ENCODE assay signal across 29 cellular contexts in the genomic region with DNA sequence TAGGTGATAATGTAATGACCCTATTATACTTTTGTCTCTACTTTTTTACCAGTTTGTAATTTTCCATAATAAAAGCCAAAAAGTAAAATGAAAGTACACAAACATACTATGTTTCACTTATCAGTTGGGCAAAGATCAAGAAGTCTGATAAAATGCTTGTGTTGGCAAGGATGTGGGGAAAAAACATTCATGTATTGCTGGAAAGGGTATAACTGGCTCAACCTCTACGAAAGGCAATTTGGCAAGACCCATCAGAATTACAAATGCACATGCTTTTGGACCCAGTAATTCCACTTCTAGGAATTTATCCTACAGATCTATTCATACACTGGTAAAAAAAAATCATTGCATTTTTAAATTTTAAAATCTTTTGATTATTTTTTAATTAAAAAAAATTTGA.
DNase-seq lines count a peak whose midpoint lies in the region; ATAC-seq and TF ChIP-seq lines count a peak whose summit lies in the region.
"Had no signal": no experiment of that assay in that cellular context is flagged by ENCODE, and none has a peak within 500 bp of the region (broad histone marks: within the 10 kb centered on the region; RNA-seq: fewer than 3 reads in every experiment).

No MANE protein-coding gene starts in this region.

- peaks cover 24 to 40% of the 10 kb centered on the region in 2 donors for H3K4me1 ChIP-seq in gastrocnemius medialis
- H3K4me1 ChIP-seq in neuronal stem cell (ENCODE audit: control insufficient read depth in 2 of 2, insufficient read depth in 1 of 2, low read depth in 1 of 2, low read length in 2 of 2), result peaks cover 0 to 5% of the 10 kb centered on the region in 2 donors
- H3K4me1 ChIP-seq: prostate gland, thyroid gland, uterus had no signal

- H4K8ac ChIP-seq in neuronal stem cell (ENCODE audit: low read depth, low read length), result no peak overlapping the region

- no peak overlapping the region for H3K4ac ChIP-seq in neuronal stem cell (ENCODE audit: low read length)

- H3K36me3 Mint-ChIP-seq in T-helper 17 cell (ENCODE audit: low read depth), result peaks cover 4% of the 10 kb centered on the region
- H3K36me3 Mint-ChIP-seq: mesothelial cell of epicardium; naive thymus-derived CD4-positive, alpha-beta T cell had no signal

- no peak overlapping the region for H2AK5ac ChIP-seq in neuronal stem cell (ENCODE audit: low read depth, low read length)

- H2BK5ac ChIP-seq in neuronal stem cell (ENCODE audit: low read length), result no peak overlapping the region

- H3K79me1 ChIP-seq in neuronal stem cell (ENCODE audit: low read depth, low read length), result no peaks in the 10 kb centered on the region

- H2BK12ac ChIP-seq in neuronal stem cell (ENCODE audit: low read length), result no peak overlapping the region

- no peak overlapping the region for H4K91ac ChIP-seq in neuronal stem cell (ENCODE audit: low read depth, low read length, poor library complexity)

- H2BK15ac ChIP-seq in neuronal stem cell (ENCODE audit: low read length), result no peak overlapping the region

- no peak overlapping the region for H3K23ac ChIP-seq in neuronal stem cell (ENCODE audit: low read depth, low read length, poor library complexity)

- H3K14ac ChIP-seq in neuronal stem cell (ENCODE audit: low read length), result no peak overlapping the region

- no peaks in the 10 kb centered on the region for H3K27me3 ChIP-seq in gastrocnemius medialis
- peaks cover 0 to 49% (median 0%) of the 10 kb centered on the region in 3 experiments for H3K27me3 ChIP-seq in neuronal stem cell (ENCODE audit: control insufficient read depth in 3 of 3, insufficient read depth in 3 of 3, low read depth in 1 of 3, low read length in 3 of 3)
- H3K27me3 ChIP-seq: brain microvascular endothelial cell, dorsolateral prefrontal cortex, sigmoid colon, thyroid gland, uterus had no signal

- H3K4me3 Mint-ChIP-seq in T-helper 17 cell, result no peak overlapping the region
- H3K4me3 Mint-ChIP-seq: mesothelial cell of epicardium; naive thymus-derived CD4-positive, alpha-beta T cell had no signal

- H2BK120ac ChIP-seq in neuronal stem cell (ENCODE audit: low read depth, low read length), result no peak overlapping the region

- H3K4me1 Mint-ChIP-seq in T-helper 17 cell, result peaks cover 10% of the 10 kb centered on the region

- no CpG with 5 or more reads among the region's 1 CpG for WGBS in neuronal stem cell (ENCODE audit: extremely low coverage in 2 of 2, insufficient read length in 2 of 2, insufficient replicate concordance in 1 of 2), 2 donors

- H2AFZ ChIP-seq in neuronal stem cell (ENCODE audit: low read length), result no peak overlapping the region

- intact Hi-C loops in gastrocnemius medialis (cut with DNase I; ENCODE audit: low total_unique reads), result no loop called here

- TF ChIP-seq POLR2A in gastrocnemius medialis (IDR thresholded peaks at IDR 0.05), result no peak

- ATAC-seq in gastrocnemius medialis, result no peak
- ATAC-seq in T-helper 17 cell, result no peak
- ATAC-seq: activated CD4-positive, CD25-positive, alpha-beta regulatory T cell treated with anti-CD3 and anti-CD28 coated beads, Interleukin-2, amount 50 U/mL, for 24 hours had no signal

- peaks cover 29% of the 10 kb centered on the region for H3K27me3 Mint-ChIP-seq in T-helper 17 cell

- no peak overlapping the region for H3K27ac Mint-ChIP-seq in T-helper 17 cell
- H3K27ac Mint-ChIP-seq: activated T-cell treated with anti-CD3 and anti-CD28 coated beads, Interleukin-2, amount 50 U/mL, for 72 hours; mesothelial cell of epicardium; naive thymus-derived CD4-positive, alpha-beta T cell; stimulated activated naive CD8-positive, alpha-beta T cell treated with anti-CD3 and anti-CD28 coated beads, Interleukin-15, amount 100 ng/mL, for 72 hours had no signal

- H3K9me3 ChIP-seq in gastrocnemius medialis, result no peaks in the 10 kb centered on the region
- no peaks in the 10 kb centered on the region for H3K9me3 ChIP-seq in neuronal stem cell (replicated peaks in 1 of 2; ENCODE audit: control insufficient read depth in 2 of 2, insufficient read depth in 1 of 2, low read depth in 1 of 2, low read length in 2 of 2)
- H3K9me3 ChIP-seq in T-helper 17 cell (ENCODE audit: control insufficient read depth, low read length, poor library complexity, severe bottlenecking), result no peaks in the 10 kb centered on the region
- H3K9me3 ChIP-seq: prostate gland, sigmoid colon, thyroid gland, uterus had no signal

- no peak overlapping the region for H3K9ac ChIP-seq in neuronal stem cell (ENCODE audit: low read depth, low read length, poor library complexity)
- H3K9ac ChIP-seq: KMS-11 had no signal

- no peak overlapping the region for H3K4me2 ChIP-seq in neuronal stem cell (ENCODE audit: insufficient read depth, low read length, poor library complexity, severe bottlenecking)

- DNase-seq in NCI-H2196 (lab: John Stamatoyannopoulos, UW; ENCODE audit: unreplicated experiment), result peak; percentile 26
- DNase-seq in NCI-H2196 treated with DMSO at 0.1 percent for 48 hours (lab: John Stamatoyannopoulos, UW; ENCODE audit: unreplicated experiment), result no peak
- DNase-seq in fibroblast of the aortic adventitia (ENCODE audit: low read depth), result peak; percentile 89
- DNase-seq in gastrocnemius medialis, result no peak
- no peak for DNase-seq in NCI-H146 (lab: John Stamatoyannopoulos, UW)
- no peak for DNase-seq in neuronal stem cell (ENCODE audit: low spot score)
- no peak for DNase-seq in T-helper 17 cell
- DNase-seq: activated CD4-positive, alpha-beta T cell treated with anti-CD3 and anti-CD28 coated beads, Interleukin-2, amount 50 U/mL, for 4 hours; activated T-cell treated with anti-CD3 and anti-CD28 coated beads, Interleukin-2, amount 50 U/mL, for 72 hours; brain microvascular endothelial cell; cerebellar nuclear complex; DND-41; dorsolateral prefrontal cortex; GOT3; sigmoid colon; stimulated activated CD4-positive, alpha-beta T cell treated with anti-CD3 and anti-CD28 coated beads, Interleukin-12 subunit alpha, Interleukin-12 subunit beta, amount 100 ng/mL, for 4 hours; stimulated activated CD4-positive, alpha-beta T cell treated with anti-CD3 and anti-CD28 coated beads, Interleukin-2, amount 100 ng/mL, for 48 hours; stimulated activated naive CD8-positive, alpha-beta T cell treated with anti-CD3 and anti-CD28 coated beads, Interleukin-15, amount 100 ng/mL, for 72 hours; T-helper 1 cell; thyroid gland; uterus had no signal

- H3K4me3 ChIP-seq in fibroblast of the aortic adventitia (ENCODE audit: low read depth, low read length) (no peak overlapping the region), gastrocnemius medialis (no peak overlapping the region), neuronal stem cell (ENCODE audit: low read length in 2 of 2) (no peak overlapping the region)
- H3K4me3 ChIP-seq: dorsolateral prefrontal cortex, prostate gland, sigmoid colon, thyroid gland, uterus had no signal

- H3K18ac ChIP-seq in neuronal stem cell (ENCODE audit: low read length), result no peak overlapping the region

- TF ChIP-seq CTCF in VCaP (conservative IDR thresholded peaks at IDR 0.05) (no peak), fibroblast of the aortic adventitia (IDR thresholded peaks at IDR 0.05; ENCODE audit: insufficient read depth, low read length) (no peak), gastrocnemius medialis (IDR thresholded peaks at IDR 0.05 in 4 of 5, conservative IDR thresholded peaks at IDR 0.05 in 1 of 5) (no peak)

- H3K27ac ChIP-seq in VCaP, result peak overlapping the region; percentile 77
- H3K27ac ChIP-seq in gastrocnemius medialis, result peak overlapping the region; percentile 63 to 74 (median 70)
- no peak overlapping the region for H3K27ac ChIP-seq in neuronal stem cell (replicated peaks; ENCODE audit: low read length)
- H3K27ac ChIP-seq: brain microvascular endothelial cell, dorsolateral prefrontal cortex, HL-60, KMS-11, prostate gland, RWPE1, sigmoid colon, thyroid gland, uterus had no signal

- no peaks in the 10 kb centered on the region for H3K36me3 ChIP-seq in gastrocnemius medialis
- no peaks in the 10 kb centered on the region for H3K36me3 ChIP-seq in neuronal stem cell (replicated peaks in 1 of 2; ENCODE audit: control insufficient read depth in 2 of 2, insufficient read depth in 2 of 2, low read length in 2 of 2)
- H3K36me3 ChIP-seq: brain microvascular endothelial cell, prostate gland, sigmoid colon, thyroid gland, uterus had no signal

- in situ Hi-C loops in gastrocnemius medialis (cut with MboI; ENCODE audit: low sequenced_read_pairs in 4 of 4), result no loop called here

Comparison
In these comparisons a context has a peak if more than half of its experiments do, and no peak if none do; other contexts are left out.
1. DNase-seq: peak in NCI-H2196 (single experiment) and fibroblast of the aortic adventitia (single experiment); none in NCI-H2196 treated with DMSO at 0.1 percent for 48 hours (single experiment), gastrocnemius medialis (0 of 2), NCI-H146 (single experiment), neuronal stem cell (single experiment) and T-helper 17 cell (0 of 3).